Comparison of ENCODE assay signal across 8 cellular contexts in genomic region chr12:54082402-54082892, GRCh38. TPM values are rescaled to one million over a fixed set of nuclear protein-coding genes. Genes with fewer than 3 reads are reported as not detected.
DNase-seq lines count a peak whose midpoint lies in the region; ATAC-seq and TF ChIP-seq lines count a peak whose summit lies in the region.

No MANE protein-coding gene starts in this region.

- peaks cover 4 to 16% of the 10 kb centered on the region in 2 donors for H3K27me3 Mint-ChIP-seq in CD4-positive, alpha-beta memory T cell
- no peaks in the 10 kb centered on the region for H3K27me3 Mint-ChIP-seq in activated naive CD8-positive, alpha-beta T cell treated with anti-CD3 and anti-CD28 coated beads, Interleukin-2, amount 50 U/mL, for 24 hours

- H3K27ac ChIP-seq in CD4-positive, alpha-beta memory T cell (ENCODE audit: low read depth, low read length): no peak overlapping the region
- H3K27ac ChIP-seq in ovary: peak overlapping the region; percentile 50 to 96
- no peak overlapping the region for H3K27ac ChIP-seq in substantia nigra (ENCODE audit: low read depth, low read length, poor library complexity, severe bottlenecking)
- H3K27ac ChIP-seq in lower lobe of right lung: no peak overlapping the region

- TF ChIP-seq EP300 in ovary (IDR thresholded peaks at IDR 0.05): no peak

- H3K9me3 Mint-ChIP-seq in CD4-positive, alpha-beta memory T cell: no peaks in the 10 kb centered on the region
- no peaks in the 10 kb centered on the region for H3K9me3 Mint-ChIP-seq in activated naive CD8-positive, alpha-beta T cell treated with anti-CD3 and anti-CD28 coated beads, Interleukin-2, amount 50 U/mL, for 24 hours

- H3K9me3 ChIP-seq in CD4-positive, alpha-beta memory T cell (ENCODE audit: control insufficient read depth in 1 of 2, low read length in 2 of 2): no peaks in the 10 kb centered on the region
- H3K9me3 ChIP-seq in ovary: no peaks in the 10 kb centered on the region
- H3K9me3 ChIP-seq in lower lobe of right lung: no peaks in the 10 kb centered on the region

- no peak overlapping the region for H3K4me3 ChIP-seq in CD4-positive, alpha-beta memory T cell (ENCODE audit: low read length in 2 of 2)
- H3K4me3 ChIP-seq in ovary (peak overlapping the region; percentile 30), lower lobe of right lung (no peak overlapping the region)

- peak; percentile 33 for ATAC-seq in activated naive CD8-positive, alpha-beta T cell treated with anti-CD3 and anti-CD28 coated beads, Interleukin-2, amount 50 U/mL, for 24 hours
- ATAC-seq in lower lobe of right lung: no peak
- ATAC-seq in GM21619 (IDR thresholded peaks at IDR 0.05; ENCODE audit: unreplicated experiment): no peak

- no peaks in the 10 kb centered on the region for H3K36me3 Mint-ChIP-seq in CD4-positive, alpha-beta memory T cell
- H3K36me3 Mint-ChIP-seq in activated naive CD8-positive, alpha-beta T cell treated with anti-CD3 and anti-CD28 coated beads, Interleukin-2, amount 50 U/mL, for 24 hours (ENCODE audit: low read depth): no peaks in the 10 kb centered on the region

- intact Hi-C loops in CD4-positive, alpha-beta memory T cell (cut with micrococcal nuclease): no loop called here
- intact Hi-C loops in ovary (cut with DNase I) (no loop called here), lower lobe of right lung (cut with DNase I) (no loop called here)

- H3K27ac Mint-ChIP-seq in CD4-positive, alpha-beta memory T cell: peak overlapping the region in 6 of 7 donors; percentile 55 to 91 (median 89)
- H3K27ac Mint-ChIP-seq in activated naive CD8-positive, alpha-beta T cell treated with anti-CD3 and anti-CD28 coated beads, Interleukin-2, amount 50 U/mL, for 24 hours: peak overlapping the region; percentile 89

- peaks cover 10% of the 10 kb centered on the region for H3K4me1 ChIP-seq in CD4-positive, alpha-beta memory T cell (ENCODE audit: insufficient read depth, low read length)
- H3K4me1 ChIP-seq in ovary (ENCODE audit: insufficient read depth): no peaks in the 10 kb centered on the region
- no peaks in the 10 kb centered on the region for H3K4me1 ChIP-seq in lower lobe of right lung

- 2 to 7% (median 4%) methylated on average over 27 to 36 of the region's 36 CpGs for WGBS in ovary, 3 donors

- peak overlapping the region; percentile 75 to 90 (median 84) for H3K4me3 Mint-ChIP-seq in CD4-positive, alpha-beta memory T cell
- peak overlapping the region; percentile 77 for H3K4me3 Mint-ChIP-seq in activated naive CD8-positive, alpha-beta T cell treated with anti-CD3 and anti-CD28 coated beads, Interleukin-2, amount 50 U/mL, for 24 hours

- H3K36me3 ChIP-seq in CD4-positive, alpha-beta memory T cell (ENCODE audit: insufficient read depth, low read length): no peaks in the 10 kb centered on the region
- H3K36me3 ChIP-seq in ovary: no peaks in the 10 kb centered on the region
- H3K36me3 ChIP-seq in lower lobe of right lung: no peaks in the 10 kb centered on the region

- no peaks in the 10 kb centered on the region for H3K27me3 ChIP-seq in CD4-positive, alpha-beta memory T cell (ENCODE audit: insufficient read depth, low read length)
- no peaks in the 10 kb centered on the region for H3K27me3 ChIP-seq in ovary
- H3K27me3 ChIP-seq in lower lobe of right lung (ENCODE audit: low read depth): peaks cover 13% of the 10 kb centered on the region

- CTCF ChIA-PET in CD4-positive, alpha-beta memory T cell (lab: Charles Lee; ENCODE audit: partially characterized antibody): no interaction called here

- no peak for TF ChIP-seq CTCF in ovary (IDR thresholded peaks at IDR 0.05)
- TF ChIP-seq CTCF in lower lobe of right lung (IDR thresholded peaks at IDR 0.05): no peak

- peak; percentile 22 to 59 (median 36) for DNase-seq in CD4-positive, alpha-beta memory T cell
- DNase-seq in NCI-H69 (lab: John Stamatoyannopoulos, UW) (peak; percentile 89), ovary (peak; percentile 66 to 83 (median 79)), substantia nigra (lab: John Stamatoyannopoulos, UW) (no peak), lower lobe of right lung (no peak), CD1c-positive myeloid dendritic cell (ENCODE audit: extremely low spot score) (no peak)
- peak; percentile 37 for DNase-seq in activated naive CD8-positive, alpha-beta T cell treated with anti-CD3 and anti-CD28 coated beads, Interleukin-2, amount 50 U/mL, for 24 hours

- H3K4me1 Mint-ChIP-seq in CD4-positive, alpha-beta memory T cell: peaks cover 14 to 40% (median 23%) of the 10 kb centered on the region in 4 donors
- peaks cover 26% of the 10 kb centered on the region for H3K4me1 Mint-ChIP-seq in activated naive CD8-positive, alpha-beta T cell treated with anti-CD3 and anti-CD28 coated beads, Interleukin-2, amount 50 U/mL, for 24 hours

- POLR2A ChIA-PET in CD4-positive, alpha-beta memory T cell (lab: Charles Lee; ENCODE audit: partially characterized antibody): no interaction called here

- no peak for TF ChIP-seq POLR2A in ovary (IDR thresholded peaks at IDR 0.05)

RNA-seq across cellular contexts. Expression of gene HOXC4, which starts 28.8 kb away (rescaled TPM):
- not detected for total RNA-seq in CD4-positive, alpha-beta memory T cell
- not detected for polyA plus RNA-seq in CD4-positive, alpha-beta memory T cell
- total RNA-seq in ovary (10 to 100 TPM in 5 of 7 donors, 1 to 10 TPM in 2; 3.3 to 21.8 (median 13.1) TPM), lower lobe of right lung (0.47 TPM)
- 10 to 100 TPM in 1 of 2 donors, 1 to 10 TPM in 1; 7.9 to 10.9 TPM for polyA plus RNA-seq in ovary

RNA-seq across cellular contexts. Expression of gene HOXC5, which starts 49.6 kb away (rescaled TPM):
- total RNA-seq in CD4-positive, alpha-beta memory T cell: not detected
- polyA plus RNA-seq in CD4-positive, alpha-beta memory T cell: not detected
- total RNA-seq in ovary (10 to 100 TPM in 1 of 7 donors, 1 to 10 TPM in 6; 1.8 to 11.0 (median 3.6) TPM), lower lobe of right lung (not detected)
- 1 to 10 TPM; 2.1 to 2.2 TPM for polyA plus RNA-seq in ovary

RNA-seq across cellular contexts. Expression of gene HOXC6, which starts 54.2 kb away (rescaled TPM):
- not detected for total RNA-seq in CD4-positive, alpha-beta memory T cell
- not detected for polyA plus RNA-seq in CD4-positive, alpha-beta memory T cell
- total RNA-seq in ovary: 10 to 100 TPM in 5 of 7 donors, 1 to 10 TPM in 2; 3.9 to 56.1 (median 21.4) TPM
- polyA plus RNA-seq in ovary: 10 to 100 TPM; 23.3 to 37.8 TPM
- 0.50 TPM for total RNA-seq in lower lobe of right lung

Comparison
In these comparisons a context has a peak if more than half of its experiments do, and no peak if none do; other contexts are left out.
1. DNase-seq: peak in CD4-positive, alpha-beta memory T cell (5 of 5), NCI-H69 (single experiment), activated naive CD8-positive, alpha-beta T cell treated with anti-CD3 and anti-CD28 coated beads, Interleukin-2, amount 50 U/mL, for 24 hours (single experiment) and ovary (5 of 5); none in substantia nigra (0 of 49), lower lobe of right lung (single experiment) and CD1c-positive myeloid dendritic cell (single experiment).
2. H3K27ac ChIP-seq: peak in ovary (2 of 2); none in CD4-positive, alpha-beta memory T cell (single experiment), substantia nigra (single experiment) and lower lobe of right lung (single experiment).